Comparison of ENCODE assay signal across 17 cellular contexts in genomic region chr22:31130873-31131272, GRCh38. TPM values are rescaled to one million over a fixed set of nuclear protein-coding genes. Genes with fewer than 3 reads are reported as not detected.
"Had no signal": no experiment of that assay in that cellular context is flagged by ENCODE, and none has a peak within 500 bp of the region (broad histone marks: within the 10 kb centered on the region; RNA-seq: fewer than 3 reads in every experiment).

No MANE protein-coding gene starts in this region.

- H3K27me3 Mint-ChIP-seq: activated CD4-positive, alpha-beta T cell treated with anti-CD3 and anti-CD28 coated beads, Interleukin-2, amount 10 ng/mL, durations not matched to agents 24 days and 14 days; dendritic cell treated with granulocyte-macrophage colony-stimulating factor and Interleukin-4, amounts not matched to agents 40 ng/mL and 50 ng/mL, for 4 days; progenitor cell of endocrine pancreas; type B pancreatic cell had no signal

- H3K36me3 ChIP-seq: sigmoid colon had no signal

- DNase-seq: activated B cell treated with CpG ODN at 0.5 μM for 24 hours; activated CD4-positive, alpha-beta T cell treated with anti-CD3 and anti-CD28 coated beads, Interleukin-2, amount 10 ng/mL, durations not matched to agents 24 days and 14 days; activated CD8-positive, alpha-beta memory T cell treated with anti-CD3 and anti-CD28 coated beads for 24 hours; activated naive CD4-positive, alpha-beta T cell treated with anti-CD3 and anti-CD28 coated beads for 36 hours; hypothalamus; left cardiac atrium; naive B cell; sigmoid colon; stimulated activated CD4-positive, alpha-beta T cell treated with anti-CD3 and anti-CD28 coated beads, Interleukin-12 subunit alpha, Interleukin-12 subunit beta, amount 100 ng/mL, for 4 hours; stimulated activated naive CD4-positive, alpha-beta T cell had no signal

- H3K27ac Mint-ChIP-seq: activated B cell treated with CpG ODN at 0.5 μM for 24 hours; activated CD4-positive, alpha-beta T cell treated with anti-CD3 and anti-CD28 coated beads, Interleukin-2, amount 10 ng/mL, durations not matched to agents 24 days and 14 days; activated naive CD4-positive, alpha-beta T cell treated with anti-CD3 and anti-CD28 coated beads for 36 hours; dendritic cell treated with granulocyte-macrophage colony-stimulating factor and Interleukin-4, amounts not matched to agents 40 ng/mL and 50 ng/mL, for 4 days; naive B cell; T-helper 1 cell treated with Interleukin-12 subunit alpha and Interleukin-12 subunit beta and Interleukin-4 antibody, amounts not matched to agents 30 μg/mL and 1 μg/mL, for 36 hours; type B pancreatic cell had no signal

- H3K4me3 Mint-ChIP-seq: activated B cell treated with CpG ODN at 0.5 μM for 24 hours; activated CD4-positive, alpha-beta T cell treated with anti-CD3 and anti-CD28 coated beads, Interleukin-2, amount 10 ng/mL, durations not matched to agents 24 days and 14 days; activated naive CD4-positive, alpha-beta T cell treated with anti-CD3 and anti-CD28 coated beads for 36 hours; dendritic cell treated with granulocyte-macrophage colony-stimulating factor and Interleukin-4, amounts not matched to agents 40 ng/mL and 50 ng/mL, for 4 days; naive B cell; T-helper 1 cell treated with Interleukin-12 subunit alpha and Interleukin-12 subunit beta and Interleukin-4 antibody, amounts not matched to agents 30 μg/mL and 1 μg/mL, for 36 hours; type B pancreatic cell had no signal

- H3K36me3 Mint-ChIP-seq: naive B cell, type B pancreatic cell had no signal

- H3K4me3 ChIP-seq: sigmoid colon had no signal

- H3K9me3 ChIP-seq: sigmoid colon had no signal

- H3K27me3 ChIP-seq: sigmoid colon had no signal

- ATAC-seq: esophagus mucosa, left cardiac atrium had no signal

- H3K9me3 Mint-ChIP-seq: activated B cell treated with CpG ODN at 0.5 μM for 24 hours; activated CD4-positive, alpha-beta T cell treated with anti-CD3 and anti-CD28 coated beads, Interleukin-2, amount 10 ng/mL, durations not matched to agents 24 days and 14 days; activated naive CD4-positive, alpha-beta T cell treated with anti-CD3 and anti-CD28 coated beads for 36 hours; dendritic cell treated with granulocyte-macrophage colony-stimulating factor and Interleukin-4, amounts not matched to agents 40 ng/mL and 50 ng/mL, for 4 days; naive B cell; T-helper 1 cell treated with Interleukin-12 subunit alpha and Interleukin-12 subunit beta and Interleukin-4 antibody, amounts not matched to agents 30 μg/mL and 1 μg/mL, for 36 hours; type B pancreatic cell had no signal

- H3K27ac ChIP-seq: sigmoid colon had no signal

RNA-seq across cellular contexts. Expression of gene PLA2G3, which starts 9.4 kb away (rescaled TPM):
- total RNA-seq: activated B cell treated with CpG ODN at 0.5 μM for 24 hours; activated CD4-positive, alpha-beta T cell treated with anti-CD3 and anti-CD28 coated beads, Interleukin-2, amount 10 ng/mL, durations not matched to agents 24 days and 14 days; activated naive CD4-positive, alpha-beta T cell treated with anti-CD3 and anti-CD28 coated beads for 36 hours; glomerular endothelial cell; left cardiac atrium; lung microvascular endothelial cell; sigmoid colon had no signal
